ENCODE assay signal across 9 cellular contexts in the genomic region with DNA sequence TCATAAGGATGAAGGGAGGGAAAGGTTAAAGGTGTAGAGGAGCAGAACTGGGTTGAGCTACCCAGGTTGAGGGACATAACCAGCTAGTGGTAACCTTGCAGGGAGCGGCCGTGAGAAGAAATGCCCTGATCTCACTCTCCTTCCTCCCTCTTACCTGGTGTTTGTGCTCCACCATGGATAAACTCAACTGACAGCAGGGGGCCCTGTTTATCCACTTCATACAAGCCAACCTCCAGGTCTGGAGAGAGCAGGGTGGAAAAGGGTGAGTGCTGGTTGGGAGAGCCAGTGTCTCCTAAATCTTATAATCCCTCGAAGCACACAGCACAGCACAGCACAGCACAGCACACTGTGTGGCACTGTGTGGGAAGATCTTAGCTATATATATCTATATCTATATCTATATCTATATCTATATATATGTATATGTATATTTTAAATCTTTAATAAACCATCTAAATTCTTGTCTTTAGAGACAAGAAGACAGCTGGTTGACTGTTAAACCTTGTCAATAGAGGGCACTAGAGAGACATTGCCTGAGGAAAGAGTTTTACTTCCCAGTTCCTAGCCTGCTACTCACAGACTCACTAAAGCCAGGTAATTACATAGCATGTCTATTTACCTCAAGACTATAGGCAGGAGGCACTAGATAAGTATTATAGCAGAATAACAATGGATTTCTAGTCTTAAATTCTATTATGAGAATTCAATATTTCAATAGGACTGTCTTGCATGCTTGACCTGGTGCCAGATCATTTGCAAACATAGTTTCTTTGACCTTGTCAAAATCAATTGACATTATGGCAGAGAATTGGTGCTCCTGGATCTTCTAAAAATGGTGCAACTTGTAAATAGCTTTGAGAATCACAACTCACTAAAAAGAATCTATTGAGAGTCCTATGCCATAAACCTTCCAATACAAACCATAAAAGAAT. TPM values are rescaled to one million over a fixed set of nuclear protein-coding genes. Genes with fewer than 3 reads are reported as not detected.
DNase-seq lines count a peak whose midpoint lies in the region; ATAC-seq, FAIRE-seq and TF ChIP-seq lines count a peak whose summit lies in the region.
"Had no signal": no experiment of that assay in that cellular context is flagged by ENCODE, and none has a peak within 500 bp of the region (broad histone marks: within the 10 kb centered on the region; RNA-seq: fewer than 3 reads in every experiment).

No MANE protein-coding gene starts in this region.

- no peaks in the 10 kb centered on the region for H3K9me3 Mint-ChIP-seq in activated T-helper 2 cell treated with anti-CD3 and anti-CD28 coated beads, Interferon-gamma antibody, Interleukin-2, Interleukin-4, amounts not matched to agents 10 μg/mL and 5 μg/mL and 100 μg/mL, durations not matched to agents 14 hours and 24 hours and 36 hours
- H3K9me3 Mint-ChIP-seq in effector memory CD8-positive, alpha-beta T cell: no peaks in the 10 kb centered on the region
- H3K9me3 Mint-ChIP-seq: IgD-negative memory B cell had no signal

- no peak overlapping the region for H2AFZ ChIP-seq in neural cell (ENCODE audit: low read depth, low read length)

- H3K36me3 ChIP-seq in bronchial epithelial cell (ENCODE audit: control insufficient read depth, insufficient read depth, low read length): no peaks in the 10 kb centered on the region
- H3K36me3 ChIP-seq in neural cell (ENCODE audit: insufficient read depth, low read length): no peaks in the 10 kb centered on the region

- H3K27ac Mint-ChIP-seq in activated T-helper 2 cell treated with anti-CD3 and anti-CD28 coated beads, Interferon-gamma antibody, Interleukin-2, Interleukin-4, amounts not matched to agents 10 μg/mL and 5 μg/mL and 100 μg/mL, durations not matched to agents 14 hours and 24 hours and 36 hours: no peak overlapping the region
- no peak overlapping the region for H3K27ac Mint-ChIP-seq in effector memory CD8-positive, alpha-beta T cell
- H3K27ac Mint-ChIP-seq: IgD-negative memory B cell had no signal

- H3K27ac ChIP-seq in neural cell (ENCODE audit: low read length): no peak overlapping the region

- no peak for ATAC-seq in GM18861 (IDR thresholded peaks at IDR 0.05; ENCODE audit: unreplicated experiment)
- no peak for ATAC-seq in GM19452 (IDR thresholded peaks at IDR 0.05; ENCODE audit: unreplicated experiment)
- ATAC-seq in effector memory CD8-positive, alpha-beta T cell (replicated peaks): no peak

- DNase-seq in GDM1 (lab: John Stamatoyannopoulos, UW) (peak; percentile 2), MV-4-11 (lab: John Stamatoyannopoulos, UW) (peak; percentile 31), bronchial epithelial cell (ENCODE audit: low read depth) (peak; percentile 76)
- no peak for DNase-seq in activated T-helper 2 cell treated with anti-CD3 and anti-CD28 coated beads, Interferon-gamma antibody, Interleukin-2, Interleukin-4, amounts not matched to agents 10 μg/mL and 5 μg/mL and 100 μg/mL, durations not matched to agents 14 hours and 24 hours and 36 hours (ENCODE audit: low spot score)
- no peak for DNase-seq in effector memory CD8-positive, alpha-beta T cell

- no peak overlapping the region for H3K4me3 Mint-ChIP-seq in activated T-helper 2 cell treated with anti-CD3 and anti-CD28 coated beads, Interferon-gamma antibody, Interleukin-2, Interleukin-4, amounts not matched to agents 10 μg/mL and 5 μg/mL and 100 μg/mL, durations not matched to agents 14 hours and 24 hours and 36 hours (ENCODE audit: low read depth)
- H3K4me3 Mint-ChIP-seq in effector memory CD8-positive, alpha-beta T cell: no peak overlapping the region
- H3K4me3 Mint-ChIP-seq: IgD-negative memory B cell had no signal

- no peaks in the 10 kb centered on the region for H3K9me2 ChIP-seq in neural cell (ENCODE audit: insufficient read depth, low read length)

- no peaks in the 10 kb centered on the region for H3F3A ChIP-seq in neural cell (ENCODE audit: insufficient read depth, low read length, poor library complexity, severe bottlenecking)

- no peaks in the 10 kb centered on the region for H4K20me1 ChIP-seq in neural cell (ENCODE audit: insufficient read depth)

- intact Hi-C loops in activated T-helper 2 cell treated with anti-CD3 and anti-CD28 coated beads, Interferon-gamma antibody, Interleukin-2, Interleukin-4, amounts not matched to agents 10 μg/mL and 5 μg/mL and 100 μg/mL, durations not matched to agents 14 hours and 24 hours and 36 hours (cut with micrococcal nuclease): no loop called here

- H3K9ac ChIP-seq in neural cell (ENCODE audit: low read length): no peak overlapping the region

- no peaks in the 10 kb centered on the region for H3K36me3 Mint-ChIP-seq in activated T-helper 2 cell treated with anti-CD3 and anti-CD28 coated beads, Interferon-gamma antibody, Interleukin-2, Interleukin-4, amounts not matched to agents 10 μg/mL and 5 μg/mL and 100 μg/mL, durations not matched to agents 14 hours and 24 hours and 36 hours (ENCODE audit: low read depth)
- H3K36me3 Mint-ChIP-seq in effector memory CD8-positive, alpha-beta T cell (ENCODE audit: insufficient read depth): no peaks in the 10 kb centered on the region
- H3K36me3 Mint-ChIP-seq: IgD-negative memory B cell had no signal

- H3K4me1 Mint-ChIP-seq in activated T-helper 2 cell treated with anti-CD3 and anti-CD28 coated beads, Interferon-gamma antibody, Interleukin-2, Interleukin-4, amounts not matched to agents 10 μg/mL and 5 μg/mL and 100 μg/mL, durations not matched to agents 14 hours and 24 hours and 36 hours (ENCODE audit: low read depth): no peaks in the 10 kb centered on the region
- H3K4me1 Mint-ChIP-seq in effector memory CD8-positive, alpha-beta T cell (ENCODE audit: low read depth in 2 of 2): no peaks in the 10 kb centered on the region
- H3K4me1 Mint-ChIP-seq: IgD-negative memory B cell had no signal

- no peaks in the 10 kb centered on the region for H3K9me3 ChIP-seq in neural cell (ENCODE audit: low read length)

- H3K79me2 ChIP-seq in neural cell (replicated peaks; ENCODE audit: insufficient read depth, low read length): no peaks in the 10 kb centered on the region

- H3K4me3 ChIP-seq in bronchial epithelial cell (ENCODE audit: low read depth, low read length) (no peak overlapping the region), neural cell (ENCODE audit: low read length) (no peak overlapping the region)

- peaks cover 18% of the 10 kb centered on the region for H3K27me3 Mint-ChIP-seq in activated T-helper 2 cell treated with anti-CD3 and anti-CD28 coated beads, Interferon-gamma antibody, Interleukin-2, Interleukin-4, amounts not matched to agents 10 μg/mL and 5 μg/mL and 100 μg/mL, durations not matched to agents 14 hours and 24 hours and 36 hours (ENCODE audit: low read depth)
- no peaks in the 10 kb centered on the region for H3K27me3 Mint-ChIP-seq in effector memory CD8-positive, alpha-beta T cell

- H3K27me3 ChIP-seq in bronchial epithelial cell (ENCODE audit: control insufficient read depth, insufficient read depth, low read length) (no peaks in the 10 kb centered on the region), neural cell (ENCODE audit: insufficient read depth, low read depth, low read length) (no peaks in the 10 kb centered on the region)

- no peak overlapping the region for H3K4me2 ChIP-seq in neural cell (ENCODE audit: low read length)

- no peak for TF ChIP-seq RAD21 in neural cell (conservative IDR thresholded peaks at IDR 0.05)

- TF ChIP-seq EP300 in neural cell (conservative IDR thresholded peaks at IDR 0.05; ENCODE audit: poor library complexity, severe bottlenecking): no peak

- no peak for FAIRE-seq in bronchial epithelial cell (lab: Jason Lieb, UNC)

- TF ChIP-seq CTCF in bronchial epithelial cell (IDR thresholded peaks at IDR 0.05; ENCODE audit: insufficient read depth, low read length, severe bottlenecking) (peak; percentile 53), neural cell (IDR thresholded peaks at IDR 0.05; ENCODE audit: poor library complexity, severe bottlenecking) (peak; percentile 9)

TF ChIP-seq in neural cell, 6 proteins besides CTCF, POLR2A, EP300 and RAD21:
- TF ChIP-seq MXI1 (conservative IDR thresholded peaks at IDR 0.05; ENCODE audit: poor library complexity, severe bottlenecking) (no peak), EZH2 (IDR thresholded peaks at IDR 0.05; ENCODE audit: borderline replicate concordance, insufficient read depth, low read length, poor library complexity, severe bottlenecking) (no peak), TAF1 (IDR thresholded peaks at IDR 0.05; ENCODE audit: low read depth) (no peak), POLR2AphosphoS5 (IDR thresholded peaks at IDR 0.05) (no peak), SMC3 (conservative IDR thresholded peaks at IDR 0.05; ENCODE audit: poor library complexity) (no peak)
- TF ChIP-seq, protein P1, sequence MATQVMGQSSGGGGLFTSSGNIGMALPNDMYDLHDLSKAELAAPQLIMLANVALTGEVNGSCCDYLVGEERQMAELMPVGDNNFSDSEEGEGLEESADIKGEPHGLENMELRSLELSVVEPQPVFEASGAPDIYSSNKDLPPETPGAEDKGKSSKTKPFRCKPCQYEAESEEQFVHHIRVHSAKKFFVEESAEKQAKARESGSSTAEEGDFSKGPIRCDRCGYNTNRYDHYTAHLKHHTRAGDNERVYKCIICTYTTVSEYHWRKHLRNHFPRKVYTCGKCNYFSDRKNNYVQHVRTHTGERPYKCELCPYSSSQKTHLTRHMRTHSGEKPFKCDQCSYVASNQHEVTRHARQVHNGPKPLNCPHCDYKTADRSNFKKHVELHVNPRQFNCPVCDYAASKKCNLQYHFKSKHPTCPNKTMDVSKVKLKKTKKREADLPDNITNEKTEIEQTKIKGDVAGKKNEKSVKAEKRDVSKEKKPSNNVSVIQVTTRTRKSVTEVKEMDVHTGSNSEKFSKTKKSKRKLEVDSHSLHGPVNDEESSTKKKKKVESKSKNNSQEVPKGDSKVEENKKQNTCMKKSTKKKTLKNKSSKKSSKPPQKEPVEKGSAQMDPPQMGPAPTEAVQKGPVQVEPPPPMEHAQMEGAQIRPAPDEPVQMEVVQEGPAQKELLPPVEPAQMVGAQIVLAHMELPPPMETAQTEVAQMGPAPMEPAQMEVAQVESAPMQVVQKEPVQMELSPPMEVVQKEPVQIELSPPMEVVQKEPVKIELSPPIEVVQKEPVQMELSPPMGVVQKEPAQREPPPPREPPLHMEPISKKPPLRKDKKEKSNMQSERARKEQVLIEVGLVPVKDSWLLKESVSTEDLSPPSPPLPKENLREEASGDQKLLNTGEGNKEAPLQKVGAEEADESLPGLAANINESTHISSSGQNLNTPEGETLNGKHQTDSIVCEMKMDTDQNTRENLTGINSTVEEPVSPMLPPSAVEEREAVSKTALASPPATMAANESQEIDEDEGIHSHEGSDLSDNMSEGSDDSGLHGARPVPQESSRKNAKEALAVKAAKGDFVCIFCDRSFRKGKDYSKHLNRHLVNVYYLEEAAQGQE (IDR thresholded peaks at IDR 0.05; ENCODE audit: borderline replicate concordance): no peak

RNA-seq across cellular contexts. Expression of a gene that starts 21.7 kb away (rescaled TPM):
- 1.6 and 2.2 TPM in 2 replicates for total RNA-seq in bronchial epithelial cell
- 0.26 and 0.40 TPM in 2 replicates for polyA plus RNA-seq in neural cell
- 2.2 and 3.5 TPM in 2 replicates for polyA minus RNA-seq in neural cell
- 0.02 and 0.69 TPM in 2 replicates for total RNA-seq in activated T-helper 2 cell treated with anti-CD3 and anti-CD28 coated beads, Interferon-gamma antibody, Interleukin-2, Interleukin-4, amounts not matched to agents 10 μg/mL and 5 μg/mL and 100 μg/mL, durations not matched to agents 14 hours and 24 hours and 36 hours
- polyA plus RNA-seq: IgD-negative memory B cell had no signal

Comparison
In these comparisons a context has a peak if more than half of its experiments do, and no peak if none do; other contexts are left out.
1. DNase-seq: peak in GDM1 (single experiment), MV-4-11 (single experiment) and bronchial epithelial cell (single experiment); none in activated T-helper 2 cell treated with anti-CD3 and anti-CD28 coated beads, Interferon-gamma antibody, Interleukin-2, Interleukin-4, amounts not matched to agents 10 μg/mL and 5 μg/mL and 100 μg/mL, durations not matched to agents 14 hours and 24 hours and 36 hours (single experiment) and effector memory CD8-positive, alpha-beta T cell (0 of 3).